Comparison of ENCODE assay signal across 9 cellular contexts in the genomic region with DNA sequence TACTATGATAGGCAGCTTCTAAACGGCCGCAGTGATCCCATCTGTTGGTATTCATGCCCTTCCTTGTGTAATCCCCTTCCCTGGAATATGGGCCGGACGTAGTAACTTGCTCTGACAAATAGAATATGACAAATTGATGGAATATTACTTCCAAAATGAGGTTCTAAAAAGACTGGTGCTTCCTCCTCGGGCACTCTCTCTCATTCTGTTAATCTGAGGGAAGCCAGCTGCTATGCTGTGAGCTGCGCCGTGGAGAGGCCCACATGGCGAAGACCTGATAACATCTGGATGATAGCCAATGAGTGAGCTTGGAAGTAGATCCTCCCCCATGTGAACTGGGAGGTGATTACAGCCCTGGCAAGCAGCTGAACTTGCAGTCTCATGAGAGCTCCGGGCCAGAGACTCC. TPM values are rescaled to one million over a fixed set of nuclear protein-coding genes. Genes with fewer than 3 reads are reported as not detected.
DNase-seq lines count a peak whose midpoint lies in the region; ATAC-seq, FAIRE-seq and TF ChIP-seq lines count a peak whose summit lies in the region.
"Had no signal": no experiment of that assay in that cellular context is flagged by ENCODE, and none has a peak within 500 bp of the region (broad histone marks: within the 10 kb centered on the region; RNA-seq: fewer than 3 reads in every experiment).

No MANE protein-coding gene starts in this region.

- H3K4me1 ChIP-seq in gastroesophageal sphincter (peaks cover 0 to 32% (median 18%) of the 10 kb centered on the region in 3 donors), prostate gland (replicated peaks) (no peaks in the 10 kb centered on the region)

- H3K27me3 ChIP-seq in gastroesophageal sphincter: no peaks in the 10 kb centered on the region
- H3K27me3 ChIP-seq in prostate gland (replicated peaks; ENCODE audit: insufficient read depth): no peaks in the 10 kb centered on the region
- H3K27me3 ChIP-seq in MG63: no peaks in the 10 kb centered on the region

- H3K27ac ChIP-seq in gastroesophageal sphincter (peak overlapping the region in 2 of 4 donors; percentile 8 to 22), prostate gland (no peak overlapping the region)

- DNase-seq in GM12891 (ENCODE audit: insufficient read length, low spot score) (no peak), prostate gland (ENCODE audit: low spot score) (peak; percentile 36), MG63 (no peak), GM10248 (ENCODE audit: extremely low spot score) (no peak)
- DNase-seq in activated CD8-positive, alpha-beta memory T cell treated with anti-CD3 and anti-CD28 coated beads for 24 hours: no peak

- WGBS in gastroesophageal sphincter (ENCODE audit: low coverage in 1 of 2), 2 donors: 30 to 33% methylated on average over 5 to 8 of the region's 9 CpGs
- 33% methylated on average over 9 of the region's 9 CpGs for WGBS in prostate gland

- H3K9me3 ChIP-seq in gastroesophageal sphincter: no peaks in the 10 kb centered on the region
- no peaks in the 10 kb centered on the region for H3K9me3 ChIP-seq in prostate gland
- no peaks in the 10 kb centered on the region for H3K9me3 ChIP-seq in MG63

- peak; percentile 33 for FAIRE-seq in GM12891 (lab: Jason Lieb, UNC)
- FAIRE-seq: GM12878 had no signal

- peak; percentile 46 for ATAC-seq in gastroesophageal sphincter
- no peak for ATAC-seq in HG02678 (IDR thresholded peaks at IDR 0.05; ENCODE audit: unreplicated experiment)
- ATAC-seq: GM12878 had no signal

- POLR2A ChIA-PET in GM10248 (lab: Yijun Ruan, JAX): no interaction called here

- no peak for TF ChIP-seq EP300 in gastroesophageal sphincter (IDR thresholded peaks at IDR 0.05)

- H3K4me3 ChIP-seq in gastroesophageal sphincter (no peak overlapping the region), prostate gland (no peak overlapping the region), MG63 (no peak overlapping the region)
- H3K4me3 ChIP-seq: GM12878 had no signal

- CTCF ChIA-PET in GM10248 (lab: Yijun Ruan, JAX): interaction anchor here (0.9 to 1.9 kb wide), 6 partner anchors 11 to 76 kb away, joined by 3 to 5 read pairs (median 4); no protein-coding TSS in a partner anchor

- TF ChIP-seq CTCF in gastroesophageal sphincter (IDR thresholded peaks at IDR 0.05): no peak
- TF ChIP-seq CTCF in prostate gland (IDR thresholded peaks at IDR 0.05): no peak
- TF ChIP-seq CTCF in GM10248 (IDR thresholded peaks at IDR 0.05; ENCODE audit: control extremely low read depth, extremely low read depth, low read depth, missing control alignments): no peak

- no peak for TF ChIP-seq POLR2A in GM12891 (IDR thresholded peaks at IDR 0.05; ENCODE audit: low read depth, low read length)
- TF ChIP-seq POLR2A in gastroesophageal sphincter (IDR thresholded peaks at IDR 0.05): no peak
- TF ChIP-seq POLR2A in prostate gland (IDR thresholded peaks at IDR 0.05): peak; percentile 30

- intact Hi-C loops in prostate gland (cut with DNase I): no loop called here

- H3K36me3 ChIP-seq in gastroesophageal sphincter: no peaks in the 10 kb centered on the region
- no peaks in the 10 kb centered on the region for H3K36me3 ChIP-seq in prostate gland
- H3K36me3 ChIP-seq in MG63: no peaks in the 10 kb centered on the region

TF ChIP-seq in GM12891, 5 proteins besides CTCF, POLR2A, EP300 and RAD21:
- no peak for TF ChIP-seq SPI1 (IDR thresholded peaks at IDR 0.05; ENCODE audit: low read depth, low read length)
- TF ChIP-seq PAX5 (IDR thresholded peaks at IDR 0.05; ENCODE audit: insufficient read depth, low read length, severe bottlenecking): no peak
- no peak for TF ChIP-seq POU2F2 (IDR thresholded peaks at IDR 0.05; ENCODE audit: low read depth, low read length)
- TF ChIP-seq POLR2AphosphoS5 (IDR thresholded peaks at IDR 0.05; ENCODE audit: low read depth, low read length): no peak
- TF ChIP-seq TAF1 (IDR thresholded peaks at IDR 0.05; ENCODE audit: low read depth, low read length): no peak

TF ChIP-seq in PFSK-1, 5 proteins besides CTCF, POLR2A, EP300 and RAD21:
- peak; percentile 80; the same call in 1 of the 2 replicates for TF ChIP-seq SIN3A (IDR thresholded peaks at IDR 0.05; ENCODE audit: borderline replicate concordance, insufficient read depth, low read length)
- TF ChIP-seq POLR2AphosphoS5 (IDR thresholded peaks at IDR 0.05; ENCODE audit: low read depth, low read length): no peak
- TF ChIP-seq TAF1 (IDR thresholded peaks at IDR 0.05; ENCODE audit: borderline replicate concordance, insufficient read depth, low read length): no peak
- TF ChIP-seq, protein P1, sequence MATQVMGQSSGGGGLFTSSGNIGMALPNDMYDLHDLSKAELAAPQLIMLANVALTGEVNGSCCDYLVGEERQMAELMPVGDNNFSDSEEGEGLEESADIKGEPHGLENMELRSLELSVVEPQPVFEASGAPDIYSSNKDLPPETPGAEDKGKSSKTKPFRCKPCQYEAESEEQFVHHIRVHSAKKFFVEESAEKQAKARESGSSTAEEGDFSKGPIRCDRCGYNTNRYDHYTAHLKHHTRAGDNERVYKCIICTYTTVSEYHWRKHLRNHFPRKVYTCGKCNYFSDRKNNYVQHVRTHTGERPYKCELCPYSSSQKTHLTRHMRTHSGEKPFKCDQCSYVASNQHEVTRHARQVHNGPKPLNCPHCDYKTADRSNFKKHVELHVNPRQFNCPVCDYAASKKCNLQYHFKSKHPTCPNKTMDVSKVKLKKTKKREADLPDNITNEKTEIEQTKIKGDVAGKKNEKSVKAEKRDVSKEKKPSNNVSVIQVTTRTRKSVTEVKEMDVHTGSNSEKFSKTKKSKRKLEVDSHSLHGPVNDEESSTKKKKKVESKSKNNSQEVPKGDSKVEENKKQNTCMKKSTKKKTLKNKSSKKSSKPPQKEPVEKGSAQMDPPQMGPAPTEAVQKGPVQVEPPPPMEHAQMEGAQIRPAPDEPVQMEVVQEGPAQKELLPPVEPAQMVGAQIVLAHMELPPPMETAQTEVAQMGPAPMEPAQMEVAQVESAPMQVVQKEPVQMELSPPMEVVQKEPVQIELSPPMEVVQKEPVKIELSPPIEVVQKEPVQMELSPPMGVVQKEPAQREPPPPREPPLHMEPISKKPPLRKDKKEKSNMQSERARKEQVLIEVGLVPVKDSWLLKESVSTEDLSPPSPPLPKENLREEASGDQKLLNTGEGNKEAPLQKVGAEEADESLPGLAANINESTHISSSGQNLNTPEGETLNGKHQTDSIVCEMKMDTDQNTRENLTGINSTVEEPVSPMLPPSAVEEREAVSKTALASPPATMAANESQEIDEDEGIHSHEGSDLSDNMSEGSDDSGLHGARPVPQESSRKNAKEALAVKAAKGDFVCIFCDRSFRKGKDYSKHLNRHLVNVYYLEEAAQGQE (IDR thresholded peaks at IDR 0.05; ENCODE audit: insufficient read depth in 1 of 2, low read depth in 2 of 2, low read length in 2 of 2): no peak
- TF ChIP-seq FOXP2 (optimal IDR thresholded peaks at IDR 0.05; ENCODE audit: borderline replicate concordance, extremely low read depth, extremely low read length, insufficient read depth): no peak

RNA-seq across cellular contexts. Expression of gene SLC25A4, which starts 27.2 kb away (rescaled TPM):
- 29.5 TPM for polyA plus RNA-seq in GM12891 (2012; ENCODE audit: low read depth, missing spikeins)
- 32.8 TPM for polyA plus RNA-seq in PFSK-1 (2012; ENCODE audit: insufficient read length, low read depth)
- total RNA-seq in gastroesophageal sphincter (100 to 1,000 TPM; 122 to 180 (median 157) TPM), prostate gland (100 to 1,000 TPM in 1 of 2 donors, 10 to 100 TPM in 1; 46.0 to 105 TPM)
- total RNA-seq in MG63 (2014; rRNA removed; shearing (Covaris generic); ENCODE audit: low replicate concordance): 6.3 and 13.7 TPM in 2 replicates
